ENCODE assay signal across 27 cellular contexts in genomic region chr3:192836469-192836820, GRCh38.
A peak's percentile ranks its signal among the peaks of the same experiment; 100 is the strongest.
DNase-seq lines count a peak whose midpoint lies in the region; ATAC-seq and TF ChIP-seq lines count a peak whose summit lies in the region.
"Had no signal": no experiment of that assay in that cellular context is flagged by ENCODE, and none has a peak within 500 bp of the region (broad histone marks: within the 10 kb centered on the region; RNA-seq: fewer than 3 reads in every experiment).

No MANE protein-coding gene starts in this region.

- no peak for TF ChIP-seq CTCF in heart right ventricle (IDR thresholded peaks at IDR 0.05)
- no peak for TF ChIP-seq CTCF in right atrium auricular region (IDR thresholded peaks at IDR 0.05)
- TF ChIP-seq CTCF in colonic mucosa (IDR thresholded peaks at IDR 0.05) = no peak

- H3K9me3 ChIP-seq in heart right ventricle = no peaks in the 10 kb centered on the region
- no peaks in the 10 kb centered on the region for H3K9me3 ChIP-seq in right atrium auricular region
- no peaks in the 10 kb centered on the region for H3K9me3 ChIP-seq in subcutaneous abdominal adipose tissue (ENCODE audit: control insufficient read depth in 5 of 5, low read length in 5 of 5)
- no peaks in the 10 kb centered on the region for H3K9me3 ChIP-seq in colonic mucosa
- H3K9me3 ChIP-seq: BLaER1 treated with 17β-estradiol and CSF1 and Interleukin-3, amounts not matched to agents 10 nM and 100 nM; breast epithelium; Caco-2; psoas muscle; testis had no signal

- H3K9ac ChIP-seq in subcutaneous abdominal adipose tissue (ENCODE audit: low read length in 5 of 5) = no peak overlapping the region
- no peak overlapping the region for H3K9ac ChIP-seq in colonic mucosa (ENCODE audit: low read depth in 2 of 2, low read length in 2 of 2)
- H3K9ac ChIP-seq: BLaER1 treated with 17β-estradiol and CSF1 and Interleukin-3, amounts not matched to agents 10 nM and 100 nM had no signal

- ATAC-seq in heart right ventricle = no peak
- ATAC-seq: activated CD4-positive, CD25-positive, alpha-beta regulatory T cell treated with anti-CD3 and anti-CD28 coated beads, Interleukin-2, amount 50 U/mL, for 24 hours; activated CD8-positive, alpha-beta T cell treated with anti-CD3 and anti-CD28 coated beads, Interleukin-2, amount 10 ng/mL, durations not matched to agents 7 days and 5 days had no signal

- 63 to 66% methylated on average over 5 of the region's 5 CpGs for WGBS in heart right ventricle, 2 donors

- no peaks in the 10 kb centered on the region for H3K36me3 ChIP-seq in heart right ventricle
- H3K36me3 ChIP-seq in right atrium auricular region = no peaks in the 10 kb centered on the region
- H3K36me3 ChIP-seq in subcutaneous abdominal adipose tissue (ENCODE audit: control insufficient read depth in 5 of 5, insufficient read depth in 5 of 5, low read length in 5 of 5) = no peaks in the 10 kb centered on the region
- no peaks in the 10 kb centered on the region for H3K36me3 ChIP-seq in colonic mucosa
- H3K36me3 ChIP-seq: BLaER1 treated with 17β-estradiol and CSF1 and Interleukin-3, amounts not matched to agents 10 nM and 100 nM; breast epithelium had no signal

- peaks cover 0 to 56% (median 30%) of the 10 kb centered on the region in 9 donors for H3K4me1 ChIP-seq in heart right ventricle
- H3K4me1 ChIP-seq in right atrium auricular region = peaks cover 0 to 20% of the 10 kb centered on the region in 2 donors
- H3K4me1 ChIP-seq in subcutaneous abdominal adipose tissue (ENCODE audit: control insufficient read depth in 5 of 5, insufficient read depth in 5 of 5, low read length in 5 of 5) = peaks cover 6 to 40% (median 35%) of the 10 kb centered on the region in 5 donors
- no peaks in the 10 kb centered on the region for H3K4me1 ChIP-seq in colonic mucosa
- H3K4me1 ChIP-seq: breast epithelium had no signal

- H3K27me3 ChIP-seq in heart right ventricle (no peaks in the 10 kb centered on the region), right atrium auricular region (no peaks in the 10 kb centered on the region), subcutaneous abdominal adipose tissue (ENCODE audit: control insufficient read depth in 5 of 5, insufficient read depth in 4 of 5, low read length in 5 of 5) (no peaks in the 10 kb centered on the region), colonic mucosa (no peaks in the 10 kb centered on the region)
- H3K27me3 ChIP-seq: BLaER1 treated with 17β-estradiol and CSF1 and Interleukin-3, amounts not matched to agents 10 nM and 100 nM; breast epithelium; testis had no signal

- H3K4me3 ChIP-seq in heart right ventricle (no peak overlapping the region), right atrium auricular region (no peak overlapping the region), subcutaneous abdominal adipose tissue (ENCODE audit: low read depth in 1 of 5, low read length in 5 of 5) (peak overlapping the region in 2 of 5 donors; percentile 3 to 39), colonic mucosa (no peak overlapping the region)
- H3K4me3 ChIP-seq: BLaER1 treated with 17β-estradiol and CSF1 and Interleukin-3, amounts not matched to agents 10 nM and 100 nM; breast epithelium; coronary artery; psoas muscle; testis had no signal

- DNase-seq in heart right ventricle (no peak), right atrium auricular region (ENCODE audit: low spot score) (no peak), SK-N-DZ (ENCODE audit: low spot score) (peak; percentile 27), kidney tubule cell (ENCODE audit: low spot score) (peak; percentile 55), ACHN (no peak), OCI-M1 (lab: John Stamatoyannopoulos, UW) (no peak), colonic mucosa (no peak)
- DNase-seq: activated CD8-positive, alpha-beta T cell treated with anti-CD3 and anti-CD28 coated beads, Interleukin-2, amount 10 ng/mL, durations not matched to agents 7 days and 5 days; activated T-cell treated with anti-CD3 and anti-CD28 coated beads for 4 hours; amniotic stem cell; Caco-2; DND-41; kidney; mammary epithelial cell; NCI-H1092 treated with DMSO at 0.1 percent for 48 hours; NCI-H2029; NCI-H345; NCI-H748 treated with DMSO at 0.1 percent for 48 hours; small intestine; stimulated activated CD4-positive, alpha-beta T cell treated with anti-CD3 and anti-CD28 coated beads, Interleukin-2, amount 100 ng/mL, for 24 hours; testis had no signal

- H3K27ac ChIP-seq in heart right ventricle = peak overlapping the region in 7 of 10 donors; percentile 7 to 70 (median 42)
- peak overlapping the region in 1 of 2 donors; percentile 40 for H3K27ac ChIP-seq in right atrium auricular region
- peak overlapping the region; percentile 68 for H3K27ac ChIP-seq in subcutaneous abdominal adipose tissue (ENCODE audit: low read depth, low read length)
- H3K27ac ChIP-seq in colonic mucosa = no peak overlapping the region
- H3K27ac ChIP-seq: BLaER1 treated with 17β-estradiol and CSF1 and Interleukin-3, amounts not matched to agents 10 nM and 100 nM; breast epithelium; psoas muscle; testis had no signal

- in situ Hi-C loops in ACHN (cut with HindIII; ENCODE audit: low pct_ligation_motif_present, low pct_unique_long_range_greater_than_20kb, low sequenced_read_pairs) = no loop called here

- intact Hi-C loops in heart right ventricle (cut with DNase I) (loop anchor here in 1 of 10 donors (5.0 kb wide), 1 partner anchor 36 kb away; no protein-coding TSS in a partner anchor), colonic mucosa (cut with DNase I) (no loop called here)

Comparison
In these comparisons a context has a peak if more than half of its experiments do, and no peak if none do; other contexts are left out.
1. DNase-seq: peak in SK-N-DZ (single experiment) and kidney tubule cell (single experiment); none in heart right ventricle (0 of 2), right atrium auricular region (single experiment), ACHN (single experiment), OCI-M1 (single experiment) and colonic mucosa (single experiment).